In genomic region chr3:56761887-56762605, GRCh38 we compare ENCODE assay signal across 13 cellular contexts. TPM values are rescaled to one million over a fixed set of nuclear protein-coding genes. Genes with fewer than 3 reads are reported as not detected.
DNase-seq lines count a peak whose midpoint lies in the region; ATAC-seq, FAIRE-seq and TF ChIP-seq lines count a peak whose summit lies in the region.
"Had no signal": no experiment of that assay in that cellular context is flagged by ENCODE, and none has a peak within 500 bp of the region (broad histone marks: within the 10 kb centered on the region; RNA-seq: fewer than 3 reads in every experiment).

No MANE protein-coding gene starts in this region.

- H3K4me3 Mint-ChIP-seq in activated B cell treated with CpG ODN at 0.5 μM for 24 hours (no peak overlapping the region), type B pancreatic cell (no peak overlapping the region)
- H3K4me3 Mint-ChIP-seq: dendritic cell treated with granulocyte-macrophage colony-stimulating factor and Interleukin-4, amounts not matched to agents 40 ng/mL and 50 ng/mL, for 4 days; H9 had no signal

- peaks cover 28% of the 10 kb centered on the region for H3K4me1 Mint-ChIP-seq in activated B cell treated with CpG ODN at 0.5 μM for 24 hours
- peaks cover 28% of the 10 kb centered on the region for H3K4me1 Mint-ChIP-seq in type B pancreatic cell (ENCODE audit: unreplicated experiment)

- peak overlapping the region; percentile 51 to 72 for H3K27ac Mint-ChIP-seq in activated naive CD4-positive, alpha-beta T cell treated with anti-CD3 and anti-CD28 coated beads, Interleukin-2, amount 50 U/mL, for 72 hours
- peak overlapping the region; percentile 30 for H3K27ac Mint-ChIP-seq in activated B cell treated with CpG ODN at 0.5 μM for 24 hours
- peak overlapping the region; percentile 2 for H3K27ac Mint-ChIP-seq in type B pancreatic cell
- H3K27ac Mint-ChIP-seq: dendritic cell treated with granulocyte-macrophage colony-stimulating factor and Interleukin-4, amounts not matched to agents 40 ng/mL and 50 ng/mL, for 4 days had no signal

- no peak for ATAC-seq in activated naive CD4-positive, alpha-beta T cell treated with anti-CD3 and anti-CD28 coated beads, Interleukin-2, amount 50 U/mL, for 72 hours
- no peak for ATAC-seq in activated B cell treated with CpG ODN at 0.5 μM for 24 hours (ENCODE audit: low read depth)

- CTCF ChIA-PET in activated B cell treated with CpG ODN at 0.5 μM for 24 hours (lab: Charles Lee), result interaction anchor here (1.5 to 2.5 kb wide), 2 partner anchors 38 to 59 kb away, joined by 4 to 11 read pairs; no protein-coding TSS in a partner anchor

- no peak for TF ChIP-seq POLR2A in H54 (IDR thresholded peaks at IDR 0.05; ENCODE audit: low read depth, low read length)

- H3K27me3 Mint-ChIP-seq in activated B cell treated with CpG ODN at 0.5 μM for 24 hours (no peaks in the 10 kb centered on the region), type B pancreatic cell (no peaks in the 10 kb centered on the region)
- H3K27me3 Mint-ChIP-seq: dendritic cell treated with granulocyte-macrophage colony-stimulating factor and Interleukin-4, amounts not matched to agents 40 ng/mL and 50 ng/mL, for 4 days had no signal

- intact Hi-C loops in activated B cell treated with CpG ODN at 0.5 μM for 24 hours (cut with micrococcal nuclease), result loop anchor here (2.0 kb wide), 1 partner anchor 13 kb away; no protein-coding TSS in a partner anchor

- no peak for FAIRE-seq in H54 (lab: Jason Lieb, UNC)
- FAIRE-seq: frontal cortex had no signal

- no peak for DNase-seq in activated naive CD4-positive, alpha-beta T cell treated with anti-CD3 and anti-CD28 coated beads, Interleukin-2, amount 50 U/mL, for 72 hours (ENCODE audit: low spot score in 2 of 2)
- no peak for DNase-seq in activated naive CD4-positive, alpha-beta T cell treated with Interleukin-2 at 50 U/mL for 16 hours
- DNase-seq in activated B cell treated with CpG ODN at 0.5 μM for 24 hours (no peak), fibroblast of gingiva (ENCODE audit: low read depth) (peak; percentile 58), type B pancreatic cell (ENCODE audit: extremely low spot score, unreplicated experiment) (no peak), NOMO-1 treated with dmso at 0.1 percent for 144 hours (lab: John Stamatoyannopoulos, UW; ENCODE audit: unreplicated experiment) (no peak), NCI-H524 treated with DMSO at 0.1 percent for 48 hours (lab: John Stamatoyannopoulos, UW) (no peak), H54 (ENCODE audit: insufficient read length, low spot score) (no peak)
- DNase-seq: H9; NCI-H1105 treated with DMSO at 0.1 percent for 48 hours; stimulated activated naive CD8-positive, alpha-beta T cell treated with anti-CD3 and anti-CD28 coated beads, Interleukin-15, Interleukin-2, amounts not matched to agents 100 U/mL and 50 U/mL, for 24 hours had no signal

- POLR2A ChIA-PET in activated B cell treated with CpG ODN at 0.5 μM for 24 hours (lab: Charles Lee), result no interaction called here

- H3K36me3 Mint-ChIP-seq in activated naive CD4-positive, alpha-beta T cell treated with anti-CD3 and anti-CD28 coated beads, Interleukin-2, amount 50 U/mL, for 72 hours, result peaks cover 19 to 62% of the 10 kb centered on the region in 2 donors
- H3K36me3 Mint-ChIP-seq in activated B cell treated with CpG ODN at 0.5 μM for 24 hours (ENCODE audit: low read depth), result peaks cover 32% of the 10 kb centered on the region
- H3K36me3 Mint-ChIP-seq in type B pancreatic cell, result peaks cover 9% of the 10 kb centered on the region

- peaks cover 0 to 5% of the 10 kb centered on the region in 2 donors for H3K9me3 Mint-ChIP-seq in activated naive CD4-positive, alpha-beta T cell treated with anti-CD3 and anti-CD28 coated beads, Interleukin-2, amount 50 U/mL, for 72 hours
- H3K9me3 Mint-ChIP-seq in activated B cell treated with CpG ODN at 0.5 μM for 24 hours (no peaks in the 10 kb centered on the region), type B pancreatic cell (no peaks in the 10 kb centered on the region)
- H3K9me3 Mint-ChIP-seq: dendritic cell treated with granulocyte-macrophage colony-stimulating factor and Interleukin-4, amounts not matched to agents 40 ng/mL and 50 ng/mL, for 4 days had no signal

- TF ChIP-seq CTCF in activated B cell treated with CpG ODN at 0.5 μM for 24 hours (IDR thresholded peaks at IDR 0.05), result no peak
- no peak for TF ChIP-seq CTCF in type B pancreatic cell (conservative IDR thresholded peaks at IDR 0.05)

RNA-seq across cellular contexts. Expression of gene ARHGEF3, which starts 39.7 kb away (rescaled TPM):
- 10 to 100 TPM; 35.7 to 54.0 TPM for total RNA-seq in activated naive CD4-positive, alpha-beta T cell treated with anti-CD3 and anti-CD28 coated beads, Interleukin-2, amount 50 U/mL, for 72 hours
- total RNA-seq in activated B cell treated with CpG ODN at 0.5 μM for 24 hours (22.1 and 27.0 TPM in 2 replicates), type B pancreatic cell (ENCODE audit: low replicate concordance) (20.9 and 32.6 TPM in 2 replicates)

Comparison
In these comparisons a context has a peak if more than half of its experiments do, and no peak if none do; other contexts are left out.
1. H3K27ac Mint-ChIP-seq: peak in every context shown above with its lines; median percentile 62 in activated naive CD4-positive, alpha-beta T cell treated with anti-CD3 and anti-CD28 coated beads, Interleukin-2, amount 50 U/mL, for 72 hours; 30 in activated B cell treated with CpG ODN at 0.5 μM for 24 hours; 2 in type B pancreatic cell.